Comparison of ENCODE assay signal across 14 cellular contexts in genomic region chr17:32126325-32126724, GRCh38. TPM values are rescaled to one million over a fixed set of nuclear protein-coding genes. Genes with fewer than 3 reads are reported as not detected.
DNase-seq lines count a peak whose midpoint lies in the region; ATAC-seq and TF ChIP-seq lines count a peak whose summit lies in the region.
"Had no signal": no experiment of that assay in that cellular context is flagged by ENCODE, and none has a peak within 500 bp of the region (broad histone marks: within the 10 kb centered on the region; RNA-seq: fewer than 3 reads in every experiment).

No MANE protein-coding gene starts in this region.

- no peak for TF ChIP-seq CTCF in DND-41 (IDR thresholded peaks at IDR 0.05; ENCODE audit: borderline replicate concordance, extremely low read depth, low read length, poor library complexity, severe bottlenecking)
- no peak for TF ChIP-seq CTCF in neural progenitor cell (IDR thresholded peaks at IDR 0.05)

- H3K4me1 Mint-ChIP-seq in central memory CD8-positive, alpha-beta T cell, result peaks cover 15% of the 10 kb centered on the region
- H3K4me1 Mint-ChIP-seq in neural progenitor cell, result peaks cover 58% of the 10 kb centered on the region

- H3K9me3 Mint-ChIP-seq in central memory CD8-positive, alpha-beta T cell, result no peaks in the 10 kb centered on the region
- H3K9me3 Mint-ChIP-seq in neural progenitor cell, result peaks cover 5% of the 10 kb centered on the region

- DNase-seq in DND-41 (no peak), neural progenitor cell (ENCODE audit: low spot score) (no peak), foreskin melanocyte (no peak)
- no peak for DNase-seq in central memory CD8-positive, alpha-beta T cell (ENCODE audit: low spot score in 2 of 2)
- DNase-seq: activated CD4-positive, CD25-positive, alpha-beta regulatory T cell; GDM1; mammary epithelial cell; NCI-H1694; NCI-H510A; occipital lobe; SK-N-SH had no signal

- H3K79me2 ChIP-seq in DND-41 (ENCODE audit: insufficient read depth, low read length), result no peaks in the 10 kb centered on the region
- no peaks in the 10 kb centered on the region for H3K79me2 ChIP-seq in neural progenitor cell (ENCODE audit: low read depth)

- H3K4me1 ChIP-seq in BLaER1 treated with 17β-estradiol and CSF1 and Interleukin-3, amounts not matched to agents 10 nM and 100 nM, result peaks cover 15 to 36% (median 23%) of the 10 kb centered on the region in 10 experiments
- H3K4me1 ChIP-seq in DND-41 (ENCODE audit: insufficient read depth, low read length), result peaks cover 18% of the 10 kb centered on the region
- H3K4me1 ChIP-seq in neural progenitor cell, result peaks cover 8% of the 10 kb centered on the region

- peak overlapping the region; percentile 87; the same call in 1 of the 2 replicates for H2AFZ ChIP-seq in DND-41 (ENCODE audit: low read depth, low read length)
- H2AFZ ChIP-seq in neural progenitor cell (replicated peaks), result no peak overlapping the region

- peak overlapping the region; percentile 96 for H3K4me3 Mint-ChIP-seq in central memory CD8-positive, alpha-beta T cell
- H3K4me3 Mint-ChIP-seq in neural progenitor cell, result peak overlapping the region; percentile 92

- H3K27me3 ChIP-seq in BLaER1 treated with 17β-estradiol and CSF1 and Interleukin-3, amounts not matched to agents 10 nM and 100 nM, result no peaks in the 10 kb centered on the region
- H3K27me3 ChIP-seq in DND-41 (ENCODE audit: insufficient read depth, low read length, poor library complexity) (no peaks in the 10 kb centered on the region), neural progenitor cell (no peaks in the 10 kb centered on the region)

- ATAC-seq in DND-41 (ENCODE audit: insufficient read depth, low read depth) (no peak), GM18520 (IDR thresholded peaks at IDR 0.05; ENCODE audit: unreplicated experiment) (no peak), GM19023 (IDR thresholded peaks at IDR 0.05; ENCODE audit: unreplicated experiment) (no peak)
- no peak for ATAC-seq in central memory CD8-positive, alpha-beta T cell (replicated peaks; ENCODE audit: extremely low read depth, poor library complexity, severe bottlenecking)

- peak overlapping the region in 8 of 11 experiments; percentile 58 to 95 (median 86); a peak in 9 of 22 replicates for H3K4me2 ChIP-seq in BLaER1 treated with 17β-estradiol and CSF1 and Interleukin-3, amounts not matched to agents 10 nM and 100 nM
- H3K4me2 ChIP-seq in DND-41 (ENCODE audit: insufficient read depth, low read length) (no peak overlapping the region), neural progenitor cell (no peak overlapping the region)

- no peaks in the 10 kb centered on the region for H3K27me3 Mint-ChIP-seq in central memory CD8-positive, alpha-beta T cell
- H3K27me3 Mint-ChIP-seq in neural progenitor cell (ENCODE audit: insufficient read depth, low read depth), result peaks cover 10% of the 10 kb centered on the region

- H3K27ac Mint-ChIP-seq in central memory CD8-positive, alpha-beta T cell (ENCODE audit: low read depth), result no peak overlapping the region
- H3K27ac Mint-ChIP-seq in neural progenitor cell, result peak overlapping the region; percentile 94

- H3K9me3 ChIP-seq in BLaER1 treated with 17β-estradiol and CSF1 and Interleukin-3, amounts not matched to agents 10 nM and 100 nM (replicated peaks in 1 of 11), result peaks cover 0 to 5% (median 0%) of the 10 kb centered on the region in 11 experiments; a peak in 1 of 22 replicates
- H3K9me3 ChIP-seq in DND-41 (ENCODE audit: insufficient read depth, low read length, severe bottlenecking), result no peaks in the 10 kb centered on the region
- H3K9me3 ChIP-seq in neural progenitor cell (ENCODE audit: low read depth), result no peaks in the 10 kb centered on the region
- H3K9me3 ChIP-seq: SK-N-SH had no signal

- H4K20me1 ChIP-seq in BLaER1 treated with 17β-estradiol and CSF1 and Interleukin-3, amounts not matched to agents 10 nM and 100 nM, result no peaks in the 10 kb centered on the region
- H4K20me1 ChIP-seq in DND-41 (ENCODE audit: insufficient read depth, low read length) (no peaks in the 10 kb centered on the region), neural progenitor cell (ENCODE audit: low read depth) (no peaks in the 10 kb centered on the region)

- H3K9ac ChIP-seq in BLaER1 treated with 17β-estradiol and CSF1 and Interleukin-3, amounts not matched to agents 10 nM and 100 nM, result no peak overlapping the region
- H3K9ac ChIP-seq in DND-41 (ENCODE audit: low read depth, low read length) (no peak overlapping the region), neural progenitor cell (no peak overlapping the region)

- H3K36me3 Mint-ChIP-seq in central memory CD8-positive, alpha-beta T cell (ENCODE audit: insufficient read depth), result peaks cover 6% of the 10 kb centered on the region
- no peaks in the 10 kb centered on the region for H3K36me3 Mint-ChIP-seq in neural progenitor cell

- H3K4me3 ChIP-seq in BLaER1 treated with 17β-estradiol and CSF1 and Interleukin-3, amounts not matched to agents 10 nM and 100 nM, result no peak overlapping the region
- no peak overlapping the region for H3K4me3 ChIP-seq in DND-41 (ENCODE audit: low read depth in 1 of 2, low read length in 2 of 2)
- H3K4me3 ChIP-seq in neural progenitor cell, result no peak overlapping the region

- peaks cover 6% of the 10 kb centered on the region for H3F3A ChIP-seq in neural progenitor cell (ENCODE audit: low read depth)

- H3K27ac ChIP-seq in BLaER1 treated with 17β-estradiol and CSF1 and Interleukin-3, amounts not matched to agents 10 nM and 100 nM, result peak overlapping the region in 5 of 11 experiments; percentile 74 to 81 (median 80); a peak in 6 of 22 replicates
- H3K27ac ChIP-seq in DND-41 (ENCODE audit: low read length), result no peak overlapping the region
- H3K27ac ChIP-seq in neural progenitor cell, result no peak overlapping the region

- no peaks in the 10 kb centered on the region for H3K36me3 ChIP-seq in BLaER1 treated with 17β-estradiol and CSF1 and Interleukin-3, amounts not matched to agents 10 nM and 100 nM
- H3K36me3 ChIP-seq in DND-41 (ENCODE audit: insufficient read depth, low read length), result no peaks in the 10 kb centered on the region
- no peaks in the 10 kb centered on the region for H3K36me3 ChIP-seq in neural progenitor cell

RNA-seq across cellular contexts. Expression of gene RHOT1, which starts 16.0 kb away (rescaled TPM):
- 43.7 and 76.4 TPM in 2 replicates for total RNA-seq in neural progenitor cell (ENCODE audit: low replicate concordance)

Comparison
In these comparisons a context has a peak if more than half of its experiments do, and no peak if none do; other contexts are left out.
1. H3K4me2 ChIP-seq: peak in BLaER1 treated with 17β-estradiol and CSF1 and Interleukin-3, amounts not matched to agents 10 nM and 100 nM (8 of 11); none in DND-41 (single experiment) and neural progenitor cell (single experiment).